14 cellular contexts compared by ENCODE assay signal in the genomic region with DNA sequence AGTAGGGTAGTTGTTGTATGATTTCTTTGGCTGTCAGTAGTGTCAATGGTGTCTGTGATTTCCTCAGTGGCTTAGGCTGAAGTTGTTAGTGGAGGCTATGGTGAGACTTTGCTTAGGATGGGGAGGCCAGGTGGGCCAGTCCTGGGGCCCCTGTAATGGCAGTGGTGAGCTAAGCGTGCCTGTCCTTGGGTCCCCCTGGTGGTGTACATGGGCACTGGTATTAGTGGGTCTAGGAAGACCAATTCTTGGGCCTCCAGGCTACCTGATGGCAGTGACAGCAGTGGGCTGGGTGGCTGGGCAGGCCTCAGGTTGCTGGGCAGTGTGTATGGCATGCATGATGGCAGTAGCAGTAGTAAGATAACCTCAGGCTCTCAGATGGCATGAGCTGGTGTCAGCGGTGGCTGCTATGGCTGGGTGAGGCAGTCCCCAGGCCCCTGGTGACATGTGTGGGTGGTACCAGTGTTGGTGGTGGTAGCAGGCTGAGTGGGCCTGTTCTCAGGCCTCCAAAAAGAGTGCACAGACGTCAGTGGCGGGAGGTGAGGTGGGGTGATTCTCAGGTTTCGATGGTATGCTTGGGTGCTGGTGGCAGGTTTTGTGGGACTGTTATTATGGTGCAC.
A peak's percentile ranks its signal among the peaks of the same experiment; 100 is the strongest.
DNase-seq lines count a peak whose midpoint lies in the region; ATAC-seq and TF ChIP-seq lines count a peak whose summit lies in the region.
"Had no signal": no experiment of that assay in that cellular context is flagged by ENCODE, and none has a peak within 500 bp of the region (broad histone marks: within the 10 kb centered on the region; RNA-seq: fewer than 3 reads in every experiment).

No MANE protein-coding gene starts in this region.

- H2AFZ ChIP-seq in GM23338 (no peak overlapping the region), PC-3 (ENCODE audit: low read length) (no peak overlapping the region)

- H3K4me3 ChIP-seq in GM12864 (ENCODE audit: low read depth, low read length): no peak overlapping the region
- H3K4me3 ChIP-seq in GM23338: no peak overlapping the region
- no peak overlapping the region for H3K4me3 ChIP-seq in PC-3 (ENCODE audit: low read length)
- no peak overlapping the region for H3K4me3 ChIP-seq in kidney epithelial cell (ENCODE audit: low read depth, low read length)
- H3K4me3 ChIP-seq: K562, left lung, upper lobe of left lung had no signal

- no peaks in the 10 kb centered on the region for H3K27me3 Mint-ChIP-seq in GM23338 (ENCODE audit: insufficient read depth, low read depth, poor library complexity)
- no peaks in the 10 kb centered on the region for H3K27me3 Mint-ChIP-seq in activated CD4-positive, alpha-beta memory T cell treated with anti-CD3 and anti-CD28 coated beads for 36 hours
- H3K27me3 Mint-ChIP-seq: brain had no signal

- H3K4me2 ChIP-seq in GM23338 (no peak overlapping the region), PC-3 (ENCODE audit: low read length) (no peak overlapping the region)

- no peak overlapping the region for H3K27ac Mint-ChIP-seq in GM23338
- H3K27ac Mint-ChIP-seq in activated CD4-positive, alpha-beta memory T cell treated with anti-CD3 and anti-CD28 coated beads for 36 hours: no peak overlapping the region
- H3K27ac Mint-ChIP-seq: T-helper 2 cell treated with Interferon-gamma antibody and Interleukin-4, amounts not matched to agents 5 μg/mL and 100 μg/mL, for 36 hours had no signal

- no TSS peak for BruUV-seq in PC-3 (replicated peaks; lab: Mats Ljungman, UMichigan)

- H3K9me3 Mint-ChIP-seq in GM23338: no peaks in the 10 kb centered on the region; the same call in 2 of the 3 replicates
- H3K9me3 Mint-ChIP-seq in activated CD4-positive, alpha-beta memory T cell treated with anti-CD3 and anti-CD28 coated beads for 36 hours: no peaks in the 10 kb centered on the region
- H3K9me3 Mint-ChIP-seq: T-helper 2 cell treated with Interferon-gamma antibody and Interleukin-4, amounts not matched to agents 5 μg/mL and 100 μg/mL, for 36 hours had no signal

- TF ChIP-seq CTCF in GM12864 (IDR thresholded peaks at IDR 0.05; ENCODE audit: low read depth, low read length, missing control alignments): peak; percentile 53
- TF ChIP-seq CTCF in GM23338 (conservative IDR thresholded peaks at IDR 0.05; ENCODE audit: low read depth in 2 of 2): peak; percentile 56 to 72
- TF ChIP-seq CTCF in PC-3 (conservative IDR thresholded peaks at IDR 0.05; ENCODE audit: low read depth, low read length): peak; percentile 19; the same call in 1 of the 2 replicates
- peak; percentile 4 for TF ChIP-seq CTCF in kidney epithelial cell (IDR thresholded peaks at IDR 0.05; ENCODE audit: insufficient read depth, low read length, poor library complexity, severe bottlenecking)

- no peaks in the 10 kb centered on the region for H3K79me2 ChIP-seq in GM23338 (replicated peaks; ENCODE audit: insufficient read depth)
- H3K79me2 ChIP-seq in PC-3 (ENCODE audit: low read length): no peaks in the 10 kb centered on the region

- ATAC-seq in GM23338: peak; percentile 87
- ATAC-seq in PC-3: no peak
- ATAC-seq: K562, left lung had no signal

- POLR2A ChIA-PET in PC-3 (lab: Charles Lee; ENCODE audit: unreplicated experiment): no interaction called here
- POLR2A ChIA-PET in activated CD4-positive, alpha-beta memory T cell treated with anti-CD3 and anti-CD28 coated beads for 36 hours (lab: Charles Lee): no interaction called here

- H3K36me3 ChIP-seq in GM23338 (ENCODE audit: insufficient read depth) (no peaks in the 10 kb centered on the region), PC-3 (ENCODE audit: low read depth, low read length) (no peaks in the 10 kb centered on the region), kidney epithelial cell (ENCODE audit: control insufficient read depth, insufficient read depth, low read length) (peaks cover 1% of the 10 kb centered on the region)
- H3K36me3 ChIP-seq: left lung, upper lobe of left lung had no signal

- H3K27me3 ChIP-seq in GM23338 (ENCODE audit: insufficient read depth) (no peaks in the 10 kb centered on the region), PC-3 (ENCODE audit: low read length) (no peaks in the 10 kb centered on the region), kidney epithelial cell (ENCODE audit: control insufficient read depth, insufficient read depth, low read length) (no peaks in the 10 kb centered on the region)
- H3K27me3 ChIP-seq: left lung, upper lobe of left lung had no signal

- H3K9me2 ChIP-seq in GM23338 (ENCODE audit: insufficient read depth): 0 out of 2 replicates have a peak, but pooled peaks cover 4% of the 10 kb centered on the region
- no peaks in the 10 kb centered on the region for H3K9me2 ChIP-seq in PC-3 (replicated peaks; ENCODE audit: low read length)

- CTCF ChIA-PET in PC-3 (lab: Charles Lee): no interaction called here
- CTCF ChIA-PET in activated CD4-positive, alpha-beta memory T cell treated with anti-CD3 and anti-CD28 coated beads for 36 hours (lab: Charles Lee): no interaction called here

- no peak overlapping the region for H3K27ac ChIP-seq in GM23338 (ENCODE audit: low read depth)
- H3K27ac ChIP-seq in PC-3 (ENCODE audit: low read length): no peak overlapping the region
- H3K27ac ChIP-seq: left lung, upper lobe of left lung had no signal

- H3K9ac ChIP-seq in PC-3 (ENCODE audit: low read length): no peak overlapping the region

- DNase-seq in GM12864 (ENCODE audit: low read depth): no peak
- peak; percentile 61 for DNase-seq in GM23338 (ENCODE audit: low spot score)
- DNase-seq in PC-3: no peak
- DNase-seq in kidney epithelial cell (ENCODE audit: low read depth): no peak
- no peak for DNase-seq in stimulated activated CD8-positive, alpha-beta memory T cell treated with anti-CD3 and anti-CD28 coated beads, Interleukin-4, amount 100 ng/mL, for 48 hours
- DNase-seq in NCI-H226: no peak
- no peak for DNase-seq in UCSD-AML1 (lab: John Stamatoyannopoulos, UW; ENCODE audit: unreplicated experiment)
- no peak for DNase-seq in activated CD4-positive, alpha-beta memory T cell treated with anti-CD3 and anti-CD28 coated beads for 36 hours
- DNase-seq: activated T-cell treated with anti-CD3 and anti-CD28 coated beads for 4 hours had no signal

- no peaks in the 10 kb centered on the region for H3F3A ChIP-seq in GM23338 (replicated peaks; ENCODE audit: low read depth)
- H3F3A ChIP-seq in PC-3 (ENCODE audit: low read length, unreplicated experiment): no peaks in the 10 kb centered on the region

- intact Hi-C loops in PC-3 (cut with micrococcal nuclease): no loop called here
- intact Hi-C loops in activated CD4-positive, alpha-beta memory T cell treated with anti-CD3 and anti-CD28 coated beads for 36 hours (cut with micrococcal nuclease): no loop called here

- no peaks in the 10 kb centered on the region for H3K9me3 ChIP-seq in PC-3 (ENCODE audit: low read length)
- H3K9me3 ChIP-seq: left lung, upper lobe of left lung had no signal

- H3K4me1 Mint-ChIP-seq in GM23338: no peaks in the 10 kb centered on the region
- H3K4me1 Mint-ChIP-seq in activated CD4-positive, alpha-beta memory T cell treated with anti-CD3 and anti-CD28 coated beads for 36 hours (ENCODE audit: low read depth): no peaks in the 10 kb centered on the region
- H3K4me1 Mint-ChIP-seq: brain had no signal

- H4K20me1 ChIP-seq in GM23338 (replicated peaks; ENCODE audit: insufficient read depth) (no peaks in the 10 kb centered on the region), PC-3 (ENCODE audit: low read length) (no peaks in the 10 kb centered on the region)

- H3K4me3 Mint-ChIP-seq in GM23338: no peak overlapping the region
- no peak overlapping the region for H3K4me3 Mint-ChIP-seq in activated CD4-positive, alpha-beta memory T cell treated with anti-CD3 and anti-CD28 coated beads for 36 hours
- H3K4me3 Mint-ChIP-seq: brain; T-helper 2 cell treated with Interferon-gamma antibody and Interleukin-4, amounts not matched to agents 5 μg/mL and 100 μg/mL, for 36 hours had no signal

- no peaks in the 10 kb centered on the region for H3K36me3 Mint-ChIP-seq in GM23338 (ENCODE audit: low read depth)
- H3K36me3 Mint-ChIP-seq in activated CD4-positive, alpha-beta memory T cell treated with anti-CD3 and anti-CD28 coated beads for 36 hours: no peaks in the 10 kb centered on the region
- H3K36me3 Mint-ChIP-seq: brain had no signal

- H3K4me1 ChIP-seq in GM23338 (ENCODE audit: insufficient read depth) (no peaks in the 10 kb centered on the region), PC-3 (ENCODE audit: insufficient read depth, low read length) (no peaks in the 10 kb centered on the region)
- H3K4me1 ChIP-seq: left lung, upper lobe of left lung had no signal

Comparison
In these comparisons a context has a peak if more than half of its experiments do, and no peak if none do; other contexts are left out.
1. CTCF ChIP-seq: peak in every context shown above with its lines; median percentile 64 in GM23338; 53 in GM12864; 19 in PC-3; 4 in kidney epithelial cell.